In genomic region chr20:45791668-45792512, GRCh38 we compare ENCODE assay signal across 1 cellular context.
A peak's percentile ranks its signal among the peaks of the same experiment; 100 is the strongest.
TF ChIP-seq lines count a peak whose summit lies in the region.

A gene with protein sequence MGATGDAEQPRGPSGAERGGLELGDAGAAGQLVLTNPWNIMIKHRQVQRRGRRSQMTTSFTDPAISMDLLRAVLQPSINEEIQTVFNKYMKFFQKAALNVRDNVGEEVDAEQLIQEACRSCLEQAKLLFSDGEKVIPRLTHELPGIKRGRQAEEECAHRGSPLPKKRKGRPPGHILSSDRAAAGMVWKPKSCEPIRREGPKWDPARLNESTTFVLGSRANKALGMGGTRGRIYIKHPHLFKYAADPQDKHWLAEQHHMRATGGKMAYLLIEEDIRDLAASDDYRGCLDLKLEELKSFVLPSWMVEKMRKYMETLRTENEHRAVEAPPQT (plus strand): TSS chr20:45791954. CDS start chr20:45792005, 51 bp downstream.
Gene WFDC3, minus strand, starts transcription at chr20:45791883. Its CDS starts 1,908 bp downstream, at chr20:45789975.

TF ChIP-seq in HEK293, 187 proteins besides CTCF, POLR2A, EP300 and RAD21 (continued from another document and continues in another):
- TF ChIP-seq REST (tag by site-specific recombination; IDR thresholded peaks at IDR 0.05) = peak; percentile 24
- no peak for TF ChIP-seq TSHZ1 (tag by site-specific recombination; IDR thresholded peaks at IDR 0.05; ENCODE audit: borderline replicate concordance)
- TF ChIP-seq, protein P1, sequence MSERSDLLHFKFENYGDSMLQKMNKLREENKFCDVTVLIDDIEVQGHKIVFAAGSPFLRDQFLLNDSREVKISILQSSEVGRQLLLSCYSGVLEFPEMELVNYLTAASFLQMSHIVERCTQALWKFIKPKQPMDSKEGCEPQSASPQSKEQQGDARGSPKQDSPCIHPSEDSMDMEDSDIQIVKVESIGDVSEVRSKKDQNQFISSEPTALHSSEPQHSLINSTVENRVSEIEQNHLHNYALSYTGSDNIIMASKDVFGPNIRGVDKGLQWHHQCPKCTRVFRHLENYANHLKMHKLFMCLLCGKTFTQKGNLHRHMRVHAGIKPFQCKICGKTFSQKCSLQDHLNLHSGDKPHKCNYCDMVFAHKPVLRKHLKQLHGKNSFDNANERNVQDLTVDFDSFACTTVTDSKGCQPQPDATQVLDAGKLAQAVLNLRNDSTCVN (tag by site-specific recombination; optimal IDR thresholded peaks at IDR 0.05) = peak; percentile 97
- peak; percentile 55 for TF ChIP-seq SP2 (tag by site-specific recombination; IDR thresholded peaks at IDR 0.05)
- TF ChIP-seq ZNF837 (tag by site-specific recombination; IDR thresholded peaks at IDR 0.05) = no peak
- TF ChIP-seq SP7 (tag by site-specific recombination; IDR thresholded peaks at IDR 0.05) = peak; percentile 78
- no peak for TF ChIP-seq ZNF274 (IDR thresholded peaks at IDR 0.05; ENCODE audit: low read length)
- TF ChIP-seq ZNF274 (tag by site-specific recombination; IDR thresholded peaks at IDR 0.05; ENCODE audit: borderline replicate concordance) = no peak
- TF ChIP-seq, protein P2, sequence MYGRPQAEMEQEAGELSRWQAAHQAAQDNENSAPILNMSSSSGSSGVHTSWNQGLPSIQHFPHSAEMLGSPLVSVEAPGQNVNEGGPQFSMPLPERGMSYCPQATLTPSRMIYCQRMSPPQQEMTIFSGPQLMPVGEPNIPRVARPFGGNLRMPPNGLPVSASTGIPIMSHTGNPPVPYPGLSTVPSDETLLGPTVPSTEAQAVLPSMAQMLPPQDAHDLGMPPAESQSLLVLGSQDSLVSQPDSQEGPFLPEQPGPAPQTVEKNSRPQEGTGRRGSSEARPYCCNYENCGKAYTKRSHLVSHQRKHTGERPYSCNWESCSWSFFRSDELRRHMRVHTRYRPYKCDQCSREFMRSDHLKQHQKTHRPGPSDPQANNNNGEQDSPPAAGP (tag by site-specific recombination; IDR thresholded peaks at IDR 0.05) = peak; percentile 43; the same call in 1 of the 2 replicates
- no peak; the same call in none of the 2 replicates for TF ChIP-seq GLIS2 (tag by site-specific recombination; IDR thresholded peaks at IDR 0.05)
- no peak for TF ChIP-seq ZFP69B (tag by site-specific recombination; IDR thresholded peaks at IDR 0.05)
- peak; percentile 28; the same call in 1 of the 2 replicates for TF ChIP-seq SP3 (tag by site-specific recombination; IDR thresholded peaks at IDR 0.05)
- TF ChIP-seq ZXDB (tag by site-specific recombination; IDR thresholded peaks at IDR 0.05) = peak; percentile 62
- TF ChIP-seq ZNF629 (tag by site-specific recombination; IDR thresholded peaks at IDR 0.05) = peak; percentile 98
- no peak for TF ChIP-seq TCF7L2 (IDR thresholded peaks at IDR 0.05; ENCODE audit: borderline replicate concordance, low read depth, low read length)
- TF ChIP-seq ZIC2 (tag by site-specific recombination; IDR thresholded peaks at IDR 0.05) = peak; percentile 91
- peak; percentile 62; the same call in 1 of the 2 replicates for TF ChIP-seq YY1 (tag by site-specific recombination; IDR thresholded peaks at IDR 0.05)
- no peak for TF ChIP-seq ZNF600 (tag by site-specific recombination; IDR thresholded peaks at IDR 0.05)
- TF ChIP-seq ZBTB21 (tag by site-specific recombination; IDR thresholded peaks at IDR 0.05) = peak; percentile 96
- no peak for TF ChIP-seq ZSCAN30 (tag by site-specific recombination; IDR thresholded peaks at IDR 0.05)
- no peak for TF ChIP-seq ZNF138 (tag by site-specific recombination; IDR thresholded peaks at IDR 0.05; ENCODE audit: borderline replicate concordance)
- peak; percentile 83 for TF ChIP-seq ZNF704 (tag by site-specific recombination; IDR thresholded peaks at IDR 0.05)
- TF ChIP-seq OVOL3 (tag by site-specific recombination; IDR thresholded peaks at IDR 0.05) = peak; percentile 91; the same call in 1 of the 2 replicates
- TF ChIP-seq EGR2 (tag by site-specific recombination; IDR thresholded peaks at IDR 0.05; ENCODE audit: low read depth) = peak; percentile 88
- TF ChIP-seq ZBTB17 (tag by site-specific recombination; IDR thresholded peaks at IDR 0.05) = 0 out of 2 replicates have a peak, but pooled peaks have one; percentile 87
- TF ChIP-seq ATF2 (tag by site-specific recombination; IDR thresholded peaks at IDR 0.05; ENCODE audit: low read depth) = peak; percentile 97
- 0 out of 2 replicates have a peak, but pooled peaks have one; percentile 34 for TF ChIP-seq ZEB2 (tag by site-specific recombination; IDR thresholded peaks at IDR 0.05)
- TF ChIP-seq ZNF76 (tag by site-specific recombination; IDR thresholded peaks at IDR 0.05; ENCODE audit: borderline replicate concordance, low read depth) = peak; percentile 91
- TF ChIP-seq, protein P3, sequence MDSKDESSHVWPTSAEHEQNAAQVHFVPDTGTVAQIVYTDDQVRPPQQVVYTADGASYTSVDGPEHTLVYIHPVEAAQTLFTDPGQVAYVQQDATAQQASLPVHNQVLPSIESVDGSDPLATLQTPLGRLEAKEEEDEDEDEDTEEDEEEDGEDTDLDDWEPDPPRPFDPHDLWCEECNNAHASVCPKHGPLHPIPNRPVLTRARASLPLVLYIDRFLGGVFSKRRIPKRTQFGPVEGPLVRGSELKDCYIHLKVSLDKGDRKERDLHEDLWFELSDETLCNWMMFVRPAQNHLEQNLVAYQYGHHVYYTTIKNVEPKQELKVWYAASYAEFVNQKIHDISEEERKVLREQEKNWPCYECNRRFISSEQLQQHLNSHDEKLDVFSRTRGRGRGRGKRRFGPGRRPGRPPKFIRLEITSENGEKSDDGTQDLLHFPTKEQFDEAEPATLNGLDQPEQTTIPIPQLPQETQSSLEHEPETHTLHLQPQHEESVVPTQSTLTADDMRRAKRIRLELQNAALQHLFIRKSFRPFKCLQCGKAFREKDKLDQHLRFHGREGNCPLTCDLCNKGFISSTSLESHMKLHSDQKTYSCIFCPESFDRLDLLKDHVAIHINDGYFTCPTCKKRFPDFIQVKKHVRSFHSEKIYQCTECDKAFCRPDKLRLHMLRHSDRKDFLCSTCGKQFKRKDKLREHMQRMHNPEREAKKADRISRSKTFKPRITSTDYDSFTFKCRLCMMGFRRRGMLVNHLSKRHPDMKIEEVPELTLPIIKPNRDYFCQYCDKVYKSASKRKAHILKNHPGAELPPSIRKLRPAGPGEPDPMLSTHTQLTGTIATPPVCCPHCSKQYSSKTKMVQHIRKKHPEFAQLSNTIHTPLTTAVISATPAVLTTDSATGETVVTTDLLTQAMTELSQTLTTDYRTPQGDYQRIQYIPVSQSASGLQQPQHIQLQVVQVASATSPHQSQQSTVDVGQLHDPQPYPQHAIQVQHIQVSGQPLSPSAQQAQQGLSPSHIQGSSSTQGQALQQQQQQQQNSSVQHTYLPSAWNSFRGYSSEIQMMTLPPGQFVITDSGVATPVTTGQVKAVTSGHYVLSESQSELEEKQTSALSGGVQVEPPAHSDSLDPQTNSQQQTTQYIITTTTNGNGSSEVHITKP (tag by site-specific recombination; IDR thresholded peaks at IDR 0.05) = peak; percentile 85
- TF ChIP-seq ZNF664 (tag by site-specific recombination; IDR thresholded peaks at IDR 0.05) = no peak
- peak; percentile 69; the same call in 1 of the 2 replicates for TF ChIP-seq ZNF561 (tag by site-specific recombination; IDR thresholded peaks at IDR 0.05; ENCODE audit: borderline replicate concordance)
- TF ChIP-seq MYNN (tag by site-specific recombination; IDR thresholded peaks at IDR 0.05; ENCODE audit: borderline replicate concordance) = peak; percentile 15; the same call in 1 of the 2 replicates
- TF ChIP-seq, protein P4, sequence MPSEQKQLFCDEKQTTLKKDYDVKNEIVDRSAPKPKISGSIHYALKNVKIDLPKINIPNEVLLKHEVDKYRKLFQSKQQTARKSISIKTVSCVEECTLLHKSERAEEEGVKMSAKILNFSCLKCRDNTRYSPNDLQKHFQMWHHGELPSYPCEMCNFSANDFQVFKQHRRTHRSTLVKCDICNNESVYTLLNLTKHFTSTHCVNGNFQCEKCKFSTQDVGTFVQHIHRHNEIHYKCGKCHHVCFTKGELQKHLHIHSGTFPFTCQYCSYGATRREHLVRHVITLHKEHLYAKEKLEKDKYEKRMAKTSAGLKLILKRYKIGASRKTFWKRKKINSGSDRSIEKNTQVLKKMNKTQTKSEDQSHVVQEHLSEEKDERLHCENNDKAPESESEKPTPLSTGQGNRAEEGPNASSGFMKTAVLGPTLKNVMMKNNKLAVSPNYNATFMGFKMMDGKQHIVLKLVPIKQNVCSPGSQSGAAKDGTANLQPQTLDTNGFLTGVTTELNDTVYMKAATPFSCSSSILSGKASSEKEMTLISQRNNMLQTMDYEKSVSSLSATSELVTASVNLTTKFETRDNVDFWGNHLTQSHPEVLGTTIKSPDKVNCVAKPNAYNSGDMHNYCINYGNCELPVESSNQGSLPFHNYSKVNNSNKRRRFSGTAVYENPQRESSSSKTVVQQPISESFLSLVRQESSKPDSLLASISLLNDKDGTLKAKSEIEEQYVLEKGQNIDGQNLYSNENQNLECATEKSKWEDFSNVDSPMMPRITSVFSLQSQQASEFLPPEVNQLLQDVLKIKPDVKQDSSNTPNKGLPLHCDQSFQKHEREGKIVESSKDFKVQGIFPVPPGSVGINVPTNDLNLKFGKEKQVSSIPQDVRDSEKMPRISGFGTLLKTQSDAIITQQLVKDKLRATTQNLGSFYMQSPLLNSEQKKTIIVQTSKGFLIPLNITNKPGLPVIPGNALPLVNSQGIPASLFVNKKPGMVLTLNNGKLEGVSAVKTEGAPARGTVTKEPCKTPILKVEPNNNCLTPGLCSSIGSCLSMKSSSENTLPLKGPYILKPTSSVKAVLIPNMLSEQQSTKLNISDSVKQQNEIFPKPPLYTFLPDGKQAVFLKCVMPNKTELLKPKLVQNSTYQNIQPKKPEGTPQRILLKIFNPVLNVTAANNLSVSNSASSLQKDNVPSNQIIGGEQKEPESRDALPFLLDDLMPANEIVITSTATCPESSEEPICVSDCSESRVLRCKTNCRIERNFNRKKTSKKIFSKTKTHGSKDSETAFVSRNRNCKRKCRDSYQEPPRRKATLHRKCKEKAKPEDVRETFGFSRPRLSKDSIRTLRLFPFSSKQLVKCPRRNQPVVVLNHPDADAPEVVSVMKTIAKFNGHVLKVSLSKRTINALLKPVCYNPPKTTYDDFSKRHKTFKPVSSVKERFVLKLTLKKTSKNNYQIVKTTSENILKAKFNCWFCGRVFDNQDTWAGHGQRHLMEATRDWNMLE (tag by site-specific recombination; conservative IDR thresholded peaks at IDR 0.05; ENCODE audit: low read depth) = peak; percentile 53; the same call in 1 of the 2 replicates
- TF ChIP-seq ZNF391 (tag by site-specific recombination; IDR thresholded peaks at IDR 0.05; ENCODE audit: borderline replicate concordance, low read depth) = no peak
